In the genomic region with DNA sequence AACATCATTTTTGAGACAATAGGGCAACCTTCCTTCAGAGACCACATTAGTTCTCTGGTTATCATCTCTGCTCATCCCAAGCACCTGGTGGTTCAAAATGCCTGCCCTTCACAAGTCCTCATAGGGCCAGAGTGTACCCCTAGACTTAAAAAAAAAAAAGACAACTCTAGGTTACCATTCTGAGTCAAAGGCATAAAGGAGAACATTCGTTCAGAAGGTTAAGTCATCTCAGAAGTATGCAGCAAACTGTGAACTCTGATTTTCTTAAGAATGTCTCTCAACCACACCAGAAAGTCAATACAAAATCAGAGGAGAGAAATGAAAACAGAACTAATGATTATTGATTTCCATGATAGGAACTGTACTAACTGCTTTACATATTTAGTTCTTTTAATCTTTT, we compare ENCODE assay signal across 30 cellular contexts.
DNase-seq lines count a peak whose midpoint lies in the region; ATAC-seq lines count a peak whose summit lies in the region.
"Had no signal": no experiment of that assay in that cellular context is flagged by ENCODE, and none has a peak within 500 bp of the region (broad histone marks: within the 10 kb centered on the region; RNA-seq: fewer than 3 reads in every experiment).

No MANE protein-coding gene starts in this region.

- peak overlapping the region; percentile 16 for H3K27ac Mint-ChIP-seq in activated T-cell treated with anti-CD3 and anti-CD28 coated beads, Interleukin-2, amount 50 U/mL, for 24 hours
- H3K27ac Mint-ChIP-seq in stimulated activated naive CD8-positive, alpha-beta T cell treated with anti-CD3 and anti-CD28 coated beads, Interleukin-15, amount 100 ng/mL, for 72 hours, result no peak overlapping the region
- H3K27ac Mint-ChIP-seq: activated CD4-positive, alpha-beta memory T cell treated with anti-CD3 and anti-CD28 coated beads, Interleukin-2, amount 10 ng/mL, durations not matched to agents 7 days and 5 days; CD14-positive monocyte; endodermal cell; natural killer cell; T-helper 17 cell had no signal

- peaks cover 11% of the 10 kb centered on the region for H3K4me1 Mint-ChIP-seq in activated T-cell treated with anti-CD3 and anti-CD28 coated beads, Interleukin-2, amount 50 U/mL, for 24 hours (ENCODE audit: low read depth)
- H3K4me1 Mint-ChIP-seq in stimulated activated naive CD8-positive, alpha-beta T cell treated with anti-CD3 and anti-CD28 coated beads, Interleukin-15, amount 100 ng/mL, for 72 hours, result peaks cover 21% of the 10 kb centered on the region
- H3K4me1 Mint-ChIP-seq: central memory CD8-positive, alpha-beta T cell; natural killer cell; T-helper 17 cell had no signal

- no peak overlapping the region for H3K4me3 Mint-ChIP-seq in activated T-cell treated with anti-CD3 and anti-CD28 coated beads, Interleukin-2, amount 50 U/mL, for 24 hours
- H3K4me3 Mint-ChIP-seq in stimulated activated naive CD8-positive, alpha-beta T cell treated with anti-CD3 and anti-CD28 coated beads, Interleukin-15, amount 100 ng/mL, for 72 hours, result no peak overlapping the region
- H3K4me3 Mint-ChIP-seq: activated CD4-positive, alpha-beta memory T cell treated with anti-CD3 and anti-CD28 coated beads, Interleukin-2, amount 10 ng/mL, durations not matched to agents 7 days and 5 days; CD14-positive monocyte; central memory CD8-positive, alpha-beta T cell; endodermal cell; natural killer cell; T-helper 17 cell had no signal

- no peak for DNase-seq in activated T-cell treated with anti-CD3 and anti-CD28 coated beads, Interleukin-2, amount 50 U/mL, for 24 hours
- DNase-seq in activated T-cell treated with anti-CD3 and anti-CD28 coated beads, Interleukin-2, amount 50 U/mL, for 1 hour, result no peak
- DNase-seq in stimulated activated naive CD8-positive, alpha-beta T cell treated with anti-CD3 and anti-CD28 coated beads, Interleukin-15, amount 100 ng/mL, for 72 hours, result no peak
- DNase-seq in KBM-7, result no peak
- DNase-seq: activated CD4-positive, alpha-beta memory T cell treated with anti-CD3 and anti-CD28 coated beads, Interleukin-2, amount 10 ng/mL, durations not matched to agents 7 days and 5 days; adrenal gland; DMS79; endodermal cell; GF-D8; H7; left colon; mammary epithelial cell; MM.1S; mucosa of descending colon; natural killer cell; NCI-H1417; NCI-H2107; nucleus accumbens; Right ventricle myocardium superior; stimulated activated CD4-positive, alpha-beta T cell treated with anti-CD3 and anti-CD28 coated beads, Interleukin-15, amount 100 ng/mL, for 24 hours; stimulated activated CD4-positive, alpha-beta T cell treated with anti-CD3 and anti-CD28 coated beads, Interleukin-4, amount 100 ng/mL, for 4 hours; T-helper 17 cell; upper lobe of right lung had no signal

- in situ Hi-C loops in KBM-7 (cut with MboI; ENCODE audit: low pct_unique_long_range_greater_than_20kb, low sequenced_read_pairs), result no loop called here

- ATAC-seq in HG02852 (IDR thresholded peaks at IDR 0.05; ENCODE audit: unreplicated experiment) (peak; percentile 42), HG03521 (IDR thresholded peaks at IDR 0.05; ENCODE audit: unreplicated experiment) (peak; percentile 51), GM19324 (IDR thresholded peaks at IDR 0.05; ENCODE audit: low FRiP score, unreplicated experiment) (no peak), HG03354 (IDR thresholded peaks at IDR 0.05; ENCODE audit: poor library complexity, severe bottlenecking, unreplicated experiment) (no peak)
- peak; percentile 44 for ATAC-seq in stimulated activated naive CD8-positive, alpha-beta T cell treated with anti-CD3 and anti-CD28 coated beads, Interleukin-15, amount 100 ng/mL, for 72 hours
- ATAC-seq: left colon, mucosa of descending colon, natural killer cell, SK-N-SH treated with all-trans-retinoic acid at 6 μM for 48 hours, T-helper 17 cell, upper lobe of right lung had no signal

- H3K27me3 Mint-ChIP-seq in activated T-cell treated with anti-CD3 and anti-CD28 coated beads, Interleukin-2, amount 50 U/mL, for 24 hours, result peaks cover 6% of the 10 kb centered on the region
- no peaks in the 10 kb centered on the region for H3K27me3 Mint-ChIP-seq in stimulated activated naive CD8-positive, alpha-beta T cell treated with anti-CD3 and anti-CD28 coated beads, Interleukin-15, amount 100 ng/mL, for 72 hours
- H3K27me3 Mint-ChIP-seq: activated CD4-positive, alpha-beta memory T cell treated with anti-CD3 and anti-CD28 coated beads, Interleukin-2, amount 10 ng/mL, durations not matched to agents 7 days and 5 days had no signal

- H3K9me3 Mint-ChIP-seq in activated T-cell treated with anti-CD3 and anti-CD28 coated beads, Interleukin-2, amount 50 U/mL, for 24 hours, result no peaks in the 10 kb centered on the region
- no peaks in the 10 kb centered on the region for H3K9me3 Mint-ChIP-seq in stimulated activated naive CD8-positive, alpha-beta T cell treated with anti-CD3 and anti-CD28 coated beads, Interleukin-15, amount 100 ng/mL, for 72 hours
- H3K9me3 Mint-ChIP-seq: activated CD4-positive, alpha-beta memory T cell treated with anti-CD3 and anti-CD28 coated beads, Interleukin-2, amount 10 ng/mL, durations not matched to agents 7 days and 5 days; CD14-positive monocyte; central memory CD8-positive, alpha-beta T cell; endodermal cell; natural killer cell had no signal

- no peaks in the 10 kb centered on the region for H3K36me3 Mint-ChIP-seq in activated T-cell treated with anti-CD3 and anti-CD28 coated beads, Interleukin-2, amount 50 U/mL, for 24 hours (ENCODE audit: low read depth)
- H3K36me3 Mint-ChIP-seq: CD14-positive monocyte, natural killer cell had no signal

Comparison
In these comparisons a context has a peak if more than half of its experiments do, and no peak if none do; other contexts are left out.
1. ATAC-seq: peak in HG02852 (single experiment), HG03521 (single experiment) and stimulated activated naive CD8-positive, alpha-beta T cell treated with anti-CD3 and anti-CD28 coated beads, Interleukin-15, amount 100 ng/mL, for 72 hours (single experiment); none in GM19324 (single experiment) and HG03354 (single experiment).